Comparison of ENCODE assay signal across 8 cellular contexts in the genomic region with DNA sequence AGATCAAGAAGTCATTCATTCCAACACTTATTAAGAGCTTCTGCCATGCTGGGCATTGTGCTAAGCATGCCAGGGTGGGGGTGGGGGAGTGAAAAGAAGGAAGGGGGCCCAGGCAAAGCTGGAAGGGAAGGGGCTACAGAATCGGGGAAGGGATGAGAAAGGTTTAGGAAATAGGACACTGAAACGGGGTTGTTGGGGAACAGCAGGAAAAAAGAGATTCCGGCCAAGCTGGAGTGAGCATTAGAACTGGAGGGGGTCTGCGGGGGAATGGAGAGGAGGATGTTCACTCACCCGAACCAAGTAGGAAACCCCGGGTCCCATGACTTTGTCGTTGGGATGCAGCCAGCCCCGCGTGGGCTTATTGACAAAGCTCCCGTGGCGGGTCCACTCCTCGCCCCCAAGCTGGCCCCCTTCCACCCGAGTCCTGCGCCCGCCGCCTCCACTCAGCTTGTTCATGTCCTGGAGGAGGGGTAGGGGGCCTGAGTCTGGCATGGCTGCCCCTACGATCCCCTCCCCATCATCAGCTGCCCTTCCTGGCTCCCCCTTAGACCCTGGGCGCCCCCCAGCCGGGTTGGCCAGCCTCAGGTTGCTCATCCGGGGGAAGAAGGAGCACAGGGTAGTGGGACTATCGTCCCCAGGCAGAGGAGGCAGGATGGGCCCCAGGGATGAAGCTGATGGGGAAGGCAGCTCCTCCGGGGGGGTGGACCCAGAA. TPM values are rescaled to one million over a fixed set of nuclear protein-coding genes. Genes with fewer than 3 reads are reported as not detected.
DNase-seq lines count a peak whose midpoint lies in the region; ATAC-seq and TF ChIP-seq lines count a peak whose summit lies in the region.

No MANE protein-coding gene starts in this region.

- peak overlapping the region; percentile 58 for H3K14ac ChIP-seq in neuronal stem cell (ENCODE audit: low read length)

- no peak overlapping the region for H2BK12ac ChIP-seq in neuronal stem cell (ENCODE audit: low read length)

- no peak overlapping the region for H3K27ac Mint-ChIP-seq in osteocyte (ENCODE audit: unreplicated experiment)

- no peak overlapping the region for H4K8ac ChIP-seq in neuronal stem cell (ENCODE audit: low read depth, low read length)

- no peak overlapping the region for H2AFZ ChIP-seq in neuronal stem cell (ENCODE audit: low read length)

- no peak for TF ChIP-seq POLR2A in Peyer's patch (IDR thresholded peaks at IDR 0.05)

- no peak for TF ChIP-seq CTCF in Peyer's patch (IDR thresholded peaks at IDR 0.05)
- TF ChIP-seq CTCF in osteocyte (IDR thresholded peaks at IDR 0.05), result no peak

- no peak overlapping the region for H4K91ac ChIP-seq in neuronal stem cell (ENCODE audit: low read depth, low read length, poor library complexity)

- H3K4me3 ChIP-seq in BLaER1 treated with 17β-estradiol and CSF1 and Interleukin-3, amounts not matched to agents 10 nM and 100 nM, result peak overlapping the region; percentile 38 to 76 (median 59)
- H3K4me3 ChIP-seq in Peyer's patch, result peak overlapping the region; percentile 12 to 43 (median 26)
- peak overlapping the region; percentile 1 to 13 for H3K4me3 ChIP-seq in esophagus (ENCODE audit: low read depth in 1 of 2, low read length in 2 of 2)
- H3K4me3 ChIP-seq in neuronal stem cell (ENCODE audit: low read length in 2 of 2), result peak overlapping the region; percentile 50 to 77

- peaks cover 45 to 85% (median 65%) of the 10 kb centered on the region in 10 experiments for H3K4me1 ChIP-seq in BLaER1 treated with 17β-estradiol and CSF1 and Interleukin-3, amounts not matched to agents 10 nM and 100 nM
- H3K4me1 ChIP-seq in Peyer's patch (peaks cover 0 to 39% (median 10%) of the 10 kb centered on the region in 4 donors), esophagus (ENCODE audit: control insufficient read depth in 2 of 2, insufficient read depth in 2 of 2, low read length in 1 of 2) (peaks cover 15 to 29% of the 10 kb centered on the region in 2 donors), neuronal stem cell (ENCODE audit: control insufficient read depth in 2 of 2, insufficient read depth in 1 of 2, low read depth in 1 of 2, low read length in 2 of 2) (peaks cover 27 to 30% of the 10 kb centered on the region in 2 donors)

- peak in 1 of 3 donors; percentile 47 for DNase-seq in Peyer's patch
- DNase-seq in neuronal stem cell (ENCODE audit: low spot score), result no peak
- DNase-seq in HK-2 (ENCODE audit: unreplicated experiment), result no peak
- no peak for DNase-seq in NCI-H2196 treated with DMSO at 0.1 percent for 48 hours (lab: John Stamatoyannopoulos, UW; ENCODE audit: unreplicated experiment)
- DNase-seq in osteocyte (ENCODE audit: extremely low spot score, unreplicated experiment), result no peak

- peak overlapping the region; percentile 65 to 99 (median 79) for H3K9ac ChIP-seq in BLaER1 treated with 17β-estradiol and CSF1 and Interleukin-3, amounts not matched to agents 10 nM and 100 nM
- peak overlapping the region; percentile 80 for H3K9ac ChIP-seq in neuronal stem cell (ENCODE audit: low read depth, low read length, poor library complexity)

- H2BK15ac ChIP-seq in neuronal stem cell (ENCODE audit: low read length), result peak overlapping the region; percentile 73

- H3K23ac ChIP-seq in neuronal stem cell (ENCODE audit: low read depth, low read length, poor library complexity), result peak overlapping the region; percentile 13

- peaks cover 13% of the 10 kb centered on the region for H3K36me3 Mint-ChIP-seq in osteocyte (ENCODE audit: unreplicated experiment)

- H3K79me1 ChIP-seq in neuronal stem cell (ENCODE audit: low read depth, low read length), result peaks cover 9% of the 10 kb centered on the region

- H3K27me3 Mint-ChIP-seq in osteocyte (ENCODE audit: unreplicated experiment), result no peaks in the 10 kb centered on the region

- peak overlapping the region; percentile 85 for H2AK5ac ChIP-seq in neuronal stem cell (ENCODE audit: low read depth, low read length)

- 28 to 38% methylated on average over 22 of the region's 22 CpGs for WGBS in esophagus, 2 donors
- WGBS in neuronal stem cell (ENCODE audit: extremely low coverage in 2 of 2, insufficient read length in 2 of 2, insufficient replicate concordance in 1 of 2), 2 donors, result no CpG with 5 or more reads among the region's 22 CpGs

- peaks cover 26 to 81% (median 39%) of the 10 kb centered on the region in 11 experiments; a peak in 19 of 22 replicates for H4K20me1 ChIP-seq in BLaER1 treated with 17β-estradiol and CSF1 and Interleukin-3, amounts not matched to agents 10 nM and 100 nM

- H3K4ac ChIP-seq in neuronal stem cell (ENCODE audit: low read length), result no peak overlapping the region

- no peaks in the 10 kb centered on the region for H3K9me3 Mint-ChIP-seq in osteocyte (ENCODE audit: unreplicated experiment)

- H2BK5ac ChIP-seq in neuronal stem cell (ENCODE audit: low read length), result peak overlapping the region; percentile 77

- H3K27me3 ChIP-seq in BLaER1 treated with 17β-estradiol and CSF1 and Interleukin-3, amounts not matched to agents 10 nM and 100 nM, result no peaks in the 10 kb centered on the region
- no peaks in the 10 kb centered on the region for H3K27me3 ChIP-seq in Peyer's patch
- H3K27me3 ChIP-seq in esophagus (ENCODE audit: control insufficient read depth in 1 of 2, insufficient read depth in 2 of 2, low read length in 2 of 2), result no peaks in the 10 kb centered on the region
- no peaks in the 10 kb centered on the region for H3K27me3 ChIP-seq in neuronal stem cell (ENCODE audit: control insufficient read depth in 3 of 3, insufficient read depth in 3 of 3, low read depth in 1 of 3, low read length in 3 of 3)

- H3K36me3 ChIP-seq in BLaER1 treated with 17β-estradiol and CSF1 and Interleukin-3, amounts not matched to agents 10 nM and 100 nM, result peaks cover 41 to 50% (median 47%) of the 10 kb centered on the region in 11 experiments
- H3K36me3 ChIP-seq in Peyer's patch, result peaks cover 0 to 47% (median 0%) of the 10 kb centered on the region in 3 donors
- peaks cover 20 to 26% of the 10 kb centered on the region in 2 donors for H3K36me3 ChIP-seq in esophagus (ENCODE audit: control insufficient read depth in 2 of 2, insufficient read depth in 2 of 2, low read length in 1 of 2)
- H3K36me3 ChIP-seq in neuronal stem cell (replicated peaks in 1 of 2; ENCODE audit: control insufficient read depth in 2 of 2, insufficient read depth in 2 of 2, low read length in 2 of 2), result peaks cover 15 to 41% of the 10 kb centered on the region in 2 donors

- H3K4me3 Mint-ChIP-seq in osteocyte (ENCODE audit: unreplicated experiment), result no peak overlapping the region

- H2BK120ac ChIP-seq in neuronal stem cell (ENCODE audit: low read depth, low read length), result peak overlapping the region; percentile 44

- H3K4me2 ChIP-seq in BLaER1 treated with 17β-estradiol and CSF1 and Interleukin-3, amounts not matched to agents 10 nM and 100 nM, result peak overlapping the region; percentile 89 to 100 (median 98)
- peak overlapping the region; percentile 96 for H3K4me2 ChIP-seq in neuronal stem cell (ENCODE audit: insufficient read depth, low read length, poor library complexity, severe bottlenecking)

- H3K4me1 Mint-ChIP-seq in osteocyte (ENCODE audit: unreplicated experiment), result peaks cover 47% of the 10 kb centered on the region

- H3K18ac ChIP-seq in neuronal stem cell (ENCODE audit: low read length), result peak overlapping the region; percentile 95

- no peaks in the 10 kb centered on the region for H3K9me3 ChIP-seq in BLaER1 treated with 17β-estradiol and CSF1 and Interleukin-3, amounts not matched to agents 10 nM and 100 nM (replicated peaks in 1 of 11)
- no peaks in the 10 kb centered on the region for H3K9me3 ChIP-seq in Peyer's patch
- H3K9me3 ChIP-seq in esophagus (ENCODE audit: control insufficient read depth in 2 of 2, insufficient read depth in 1 of 2, low read depth in 1 of 2, low read length in 1 of 2), result no peaks in the 10 kb centered on the region
- no peaks in the 10 kb centered on the region for H3K9me3 ChIP-seq in neuronal stem cell (replicated peaks in 1 of 2; ENCODE audit: control insufficient read depth in 2 of 2, insufficient read depth in 1 of 2, low read depth in 1 of 2, low read length in 2 of 2)

- ATAC-seq in GM18511 (IDR thresholded peaks at IDR 0.05; ENCODE audit: unreplicated experiment), result no peak

- H3K27ac ChIP-seq in BLaER1 treated with 17β-estradiol and CSF1 and Interleukin-3, amounts not matched to agents 10 nM and 100 nM, result peak overlapping the region; percentile 49 to 90 (median 78); a peak in 21 of 22 replicates
- peak overlapping the region; percentile 63 to 100 (median 99) for H3K27ac ChIP-seq in Peyer's patch
- H3K27ac ChIP-seq in esophagus (ENCODE audit: low read depth in 2 of 2, low read length in 1 of 2), result peak overlapping the region; percentile 93 to 99
- no peak overlapping the region for H3K27ac ChIP-seq in neuronal stem cell (replicated peaks; ENCODE audit: low read length)

RNA-seq across cellular contexts. Expression of a gene that starts 0.7 kb away (rescaled TPM):
- total RNA-seq in Peyer's patch, result 100 to 1,000 TPM in 2 of 4 donors, 10 to 100 TPM in 2; 56.9 to 150 (median 104) TPM
- 10 to 100 TPM; 28.8 to 38.8 TPM for polyA plus RNA-seq in esophagus
- 95.8 TPM for polyA plus RNA-seq in neuronal stem cell (2013, experiment 1 of 2)
- 97.1 TPM for polyA plus RNA-seq in neuronal stem cell (2013, experiment 2 of 2)
- total RNA-seq in osteocyte, result 219 and 239 TPM in 2 replicates

RNA-seq across cellular contexts. Expression of a gene that starts 4.6 kb away (rescaled TPM):
- 10 to 100 TPM; 20.3 to 39.1 (median 26.5) TPM for total RNA-seq in Peyer's patch
- 10 to 100 TPM in 1 of 2 donors, 1 to 10 TPM in 1; 8.9 to 74.3 TPM for polyA plus RNA-seq in esophagus
- 629 TPM for polyA plus RNA-seq in neuronal stem cell (2013, experiment 1 of 2)
- polyA plus RNA-seq in neuronal stem cell (2013, experiment 2 of 2), result 633 TPM
- 38.5 and 39.6 TPM in 2 replicates for total RNA-seq in osteocyte

RNA-seq across cellular contexts. Expression of a gene that starts 8.3 kb away (rescaled TPM):
- 10 to 100 TPM; 32.2 to 48.9 (median 34.2) TPM for total RNA-seq in Peyer's patch
- polyA plus RNA-seq in esophagus, result 10 to 100 TPM; 14.3 to 15.8 TPM
- 48.6 TPM for polyA plus RNA-seq in neuronal stem cell (2013, experiment 1 of 2)
- polyA plus RNA-seq in neuronal stem cell (2013, experiment 2 of 2), result 48.1 TPM
- total RNA-seq in osteocyte, result 29.2 and 30.4 TPM in 2 replicates

RNA-seq across cellular contexts. Expression of a gene that starts 13.2 kb away (rescaled TPM):
- total RNA-seq in Peyer's patch (10 to 100 TPM; 29.7 to 50.3 (median 46.3) TPM), osteocyte (30.2 and 31.2 TPM in 2 replicates)
- 10 to 100 TPM; 27.1 TPM for polyA plus RNA-seq in esophagus
- 42.3 TPM for polyA plus RNA-seq in neuronal stem cell (2013, experiment 1 of 2)
- 41.1 TPM for polyA plus RNA-seq in neuronal stem cell (2013, experiment 2 of 2)

RNA-seq across cellular contexts. Expression of a gene that starts 14.0 kb away (rescaled TPM):
- 100 to 1,000 TPM in 3 of 4 donors, 10 to 100 TPM in 1; 66.6 to 117 (median 109) TPM for total RNA-seq in Peyer's patch
- polyA plus RNA-seq in esophagus, result 10 to 100 TPM; 18.3 to 25.7 TPM
- 21.9 TPM for polyA plus RNA-seq in neuronal stem cell (2013, experiment 1 of 2)
- polyA plus RNA-seq in neuronal stem cell (2013, experiment 2 of 2), result 21.6 TPM
- total RNA-seq in osteocyte, result 90.1 and 92.6 TPM in 2 replicates

Comparison
In these comparisons a context has a peak if more than half of its experiments do, and no peak if none do; other contexts are left out.
1. H3K4me3 ChIP-seq: peak in every context shown above with its lines; median percentile 64 in neuronal stem cell; 59 in BLaER1 treated with 17β-estradiol and CSF1 and Interleukin-3, amounts not matched to agents 10 nM and 100 nM; 26 in Peyer's patch; 7 in esophagus.